Comparison of ENCODE assay signal across 8 cellular contexts in the genomic region with DNA sequence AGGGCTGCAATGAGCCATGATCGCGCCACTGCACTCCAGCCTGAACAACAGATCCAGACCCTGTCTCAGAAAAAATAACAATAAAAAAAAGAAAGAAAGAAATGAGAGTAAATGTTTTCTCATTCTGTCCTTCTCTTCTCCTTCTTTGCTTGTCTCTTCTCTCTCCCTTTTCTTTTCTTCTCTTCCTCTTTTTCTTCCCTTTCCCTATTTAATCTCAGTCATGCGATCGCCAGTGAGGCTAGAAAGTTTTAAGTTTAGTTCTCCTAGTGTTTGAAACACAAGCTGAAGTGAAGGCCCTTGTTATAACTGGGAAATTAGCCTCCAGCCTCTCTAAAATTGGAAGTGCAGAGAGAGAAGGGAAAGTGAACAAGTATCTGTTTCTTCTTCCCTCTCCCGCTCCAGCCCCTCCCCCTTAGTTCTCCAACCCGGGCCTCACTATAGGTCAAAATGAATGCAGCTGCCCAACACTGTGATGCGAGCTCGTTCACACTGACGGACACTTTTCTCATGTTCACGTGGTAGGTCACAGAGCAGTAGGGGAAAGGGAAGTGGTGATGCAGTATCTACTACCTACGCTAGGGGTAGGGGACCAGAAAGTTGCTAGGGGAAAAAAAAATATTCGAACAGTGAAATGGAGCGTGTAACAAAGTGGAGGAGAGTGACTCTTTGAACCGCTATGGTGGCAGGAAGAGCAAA. TPM values are rescaled to one million over a fixed set of nuclear protein-coding genes. Genes with fewer than 3 reads are reported as not detected.
DNase-seq lines count a peak whose midpoint lies in the region; ATAC-seq and TF ChIP-seq lines count a peak whose summit lies in the region.

No MANE protein-coding gene starts in this region.

- H3K4me1 Mint-ChIP-seq in effector memory CD8-positive, alpha-beta T cell (ENCODE audit: low read depth in 2 of 2): peaks cover 10 to 18% of the 10 kb centered on the region in 2 donors
- peaks cover 13% of the 10 kb centered on the region for H3K4me1 Mint-ChIP-seq in neural progenitor cell

- DNase-seq in GM06990 (ENCODE audit: extremely low read depth, insufficient read length) (peak; percentile 84), HL-60 (ENCODE audit: low read depth in 1 of 2, low spot score in 1 of 2) (peak; percentile 80 to 86), neural progenitor cell (ENCODE audit: low spot score) (peak; percentile 58), DMS114 treated with DMSO at 0.1 percent for 48 hours (lab: John Stamatoyannopoulos, UW; ENCODE audit: unreplicated experiment) (no peak), NCI-H1048 (lab: John Stamatoyannopoulos, UW) (no peak)
- DNase-seq in effector memory CD8-positive, alpha-beta T cell: peak; percentile 36 to 50 (median 41)

- no peak overlapping the region for H3K9ac ChIP-seq in neural progenitor cell

- H3K79me2 ChIP-seq in neural progenitor cell (ENCODE audit: low read depth): no peaks in the 10 kb centered on the region

- peak; percentile 97 for ATAC-seq in GM21423 (IDR thresholded peaks at IDR 0.05; ENCODE audit: unreplicated experiment)
- peak; percentile 93 to 94 for ATAC-seq in activated CD4-positive, CD25-positive, alpha-beta regulatory T cell treated with anti-CD3 and anti-CD28 coated beads, Interleukin-2, amount 50 U/mL, for 24 hours
- ATAC-seq in effector memory CD8-positive, alpha-beta T cell (replicated peaks): peak; percentile 97

- peak; percentile 50 for TF ChIP-seq CTCF in GM06990 (IDR thresholded peaks at IDR 0.05; ENCODE audit: insufficient read depth, low read length, poor library complexity, severe bottlenecking)
- peak; percentile 14 for TF ChIP-seq CTCF in HL-60 (IDR thresholded peaks at IDR 0.05; ENCODE audit: insufficient read depth, low read length)
- peak; percentile 39 for TF ChIP-seq CTCF in neural progenitor cell (IDR thresholded peaks at IDR 0.05)

- no peaks in the 10 kb centered on the region for H4K20me1 ChIP-seq in neural progenitor cell (ENCODE audit: low read depth)

- peak overlapping the region; percentile 28 for H3K4me2 ChIP-seq in neural progenitor cell

- peak overlapping the region; percentile 55 to 59 for H3K4me3 Mint-ChIP-seq in effector memory CD8-positive, alpha-beta T cell
- peak overlapping the region; percentile 30 for H3K4me3 Mint-ChIP-seq in neural progenitor cell

- peak overlapping the region; percentile 98 for H2AFZ ChIP-seq in neural progenitor cell (replicated peaks)

- peaks cover 8% of the 10 kb centered on the region for H3K4me1 ChIP-seq in neural progenitor cell

- no peaks in the 10 kb centered on the region for H3K9me3 Mint-ChIP-seq in effector memory CD8-positive, alpha-beta T cell
- no peaks in the 10 kb centered on the region for H3K9me3 Mint-ChIP-seq in neural progenitor cell

- H3K27ac ChIP-seq in HL-60 (replicated peaks): peak overlapping the region; percentile 48; the same call in 1 of the 2 replicates
- H3K27ac ChIP-seq in neural progenitor cell: no peak overlapping the region

- no peaks in the 10 kb centered on the region for H3K27me3 Mint-ChIP-seq in effector memory CD8-positive, alpha-beta T cell
- H3K27me3 Mint-ChIP-seq in neural progenitor cell (ENCODE audit: insufficient read depth, low read depth): no peaks in the 10 kb centered on the region

- peaks cover 7% of the 10 kb centered on the region for H3F3A ChIP-seq in neural progenitor cell (ENCODE audit: low read depth)

- H3K4me3 ChIP-seq in GM06990 (replicated peaks; ENCODE audit: low read depth, low read length): peak overlapping the region; percentile 39
- peak overlapping the region; percentile 22 for H3K4me3 ChIP-seq in HL-60 (replicated peaks; ENCODE audit: insufficient read depth, low read length)
- H3K4me3 ChIP-seq in neural progenitor cell: no peak overlapping the region

- H3K27ac Mint-ChIP-seq in effector memory CD8-positive, alpha-beta T cell: peak overlapping the region in 1 of 2 donors; percentile 83
- peak overlapping the region; percentile 89 for H3K27ac Mint-ChIP-seq in neural progenitor cell

- no peaks in the 10 kb centered on the region for H3K9me3 ChIP-seq in neural progenitor cell (ENCODE audit: low read depth)

- H3K27me3 ChIP-seq in GM06990 (replicated peaks; ENCODE audit: control insufficient read depth, insufficient read depth, low read length) (no peaks in the 10 kb centered on the region), HL-60 (ENCODE audit: insufficient read depth, poor library complexity, severe bottlenecking) (no peaks in the 10 kb centered on the region), neural progenitor cell (no peaks in the 10 kb centered on the region)

- H3K36me3 ChIP-seq in GM06990 (ENCODE audit: control insufficient read depth, insufficient read depth, low read length) (no peaks in the 10 kb centered on the region), neural progenitor cell (no peaks in the 10 kb centered on the region)

- H3K36me3 Mint-ChIP-seq in effector memory CD8-positive, alpha-beta T cell (ENCODE audit: insufficient read depth): no peaks in the 10 kb centered on the region
- no peaks in the 10 kb centered on the region for H3K36me3 Mint-ChIP-seq in neural progenitor cell

RNA-seq across cellular contexts. Expression of a gene that starts 23.4 kb away (rescaled TPM):
- total RNA-seq in neural progenitor cell (ENCODE audit: low replicate concordance): 15.4 and 18.7 TPM in 2 replicates

Comparison
In these comparisons a context has a peak if more than half of its experiments do, and no peak if none do; other contexts are left out.
1. DNase-seq: peak in GM06990 (single experiment), HL-60 (2 of 2), effector memory CD8-positive, alpha-beta T cell (3 of 3) and neural progenitor cell (single experiment); none in DMS114 treated with DMSO at 0.1 percent for 48 hours (single experiment) and NCI-H1048 (single experiment).
2. Peak in every context shown above with its lines, with median percentiles within 50 percentile points of each other: CTCF ChIP-seq and ATAC-seq.